28 cellular contexts compared by ENCODE assay signal in the genomic region with DNA sequence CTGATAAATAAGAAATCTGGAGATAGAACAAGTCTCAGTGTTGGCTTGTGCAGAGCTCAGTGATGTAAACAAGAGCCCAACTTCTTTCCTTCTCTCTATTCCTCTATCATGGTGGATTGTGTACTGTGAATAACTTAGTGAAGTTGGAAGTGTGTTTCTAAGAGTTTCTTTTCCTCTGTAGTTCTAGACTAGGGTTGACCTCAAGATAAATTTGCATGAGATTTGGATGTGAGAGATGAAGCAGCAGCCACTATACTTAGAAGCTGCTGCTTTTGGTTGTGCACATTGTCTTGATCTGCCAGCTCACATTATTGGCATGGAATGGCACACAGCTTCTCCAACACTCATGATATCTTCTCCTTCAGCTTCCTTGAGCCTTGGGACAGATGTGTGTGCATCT.
"Had no signal": no experiment of that assay in that cellular context is flagged by ENCODE, and none has a peak within 500 bp of the region (broad histone marks: within the 10 kb centered on the region; RNA-seq: fewer than 3 reads in every experiment).

No MANE protein-coding gene starts in this region.

- ATAC-seq: effector memory CD8-positive, alpha-beta T cell; esophagus mucosa; gastrocnemius medialis; heart right ventricle; left cardiac atrium; left lung; left ventricle myocardium superior; lower lobe of right lung; mucosa of descending colon; naive thymus-derived CD8-positive, alpha-beta T cell had no signal

- H3K9me3 ChIP-seq: esophagus squamous epithelium, gastrocnemius medialis, left lung, lower lobe of right lung, mucosa of descending colon had no signal

- H3K27me3 ChIP-seq: esophagus squamous epithelium, gastrocnemius medialis, heart right ventricle, left lung had no signal

- FAIRE-seq: endometrium, islet of Langerhans, keratinocyte had no signal

- H3K36me3 ChIP-seq: esophagus squamous epithelium, gastrocnemius medialis, heart right ventricle, left lung, lower lobe of right lung had no signal

- H3K4me1 ChIP-seq: esophagus squamous epithelium, gastrocnemius medialis, heart right ventricle, left lung, lower lobe of right lung had no signal

- H3K4me3 ChIP-seq: esophagus squamous epithelium, gastrocnemius medialis, heart right ventricle, left lung, lower lobe of right lung, mucosa of descending colon had no signal

- H3K4me1 Mint-ChIP-seq: endodermal cell; naive B cell; naive thymus-derived CD8-positive, alpha-beta T cell had no signal

- H3K4me3 Mint-ChIP-seq: dendritic cell treated with granulocyte-macrophage colony-stimulating factor and Interleukin-4, amounts not matched to agents 40 ng/mL and 50 ng/mL, for 4 days; effector memory CD8-positive, alpha-beta T cell; endodermal cell; mesothelial cell of epicardium; naive B cell; naive thymus-derived CD8-positive, alpha-beta T cell had no signal

- H3K36me3 Mint-ChIP-seq: mesothelial cell of epicardium; naive B cell; naive thymus-derived CD8-positive, alpha-beta T cell had no signal

- DNase-seq: cortex of kidney; effector CD8-positive, alpha-beta T cell; effector memory CD8-positive, alpha-beta T cell; endodermal cell; erythroblast; esophagus squamous epithelium; foreskin fibroblast; foreskin melanocyte; gastrocnemius medialis; glutamatergic neuron; head of caudate nucleus; heart right ventricle; hippocampal formation; left cardiac atrium; left lung; left ventricle myocardium superior; lower lobe of right lung; mesenchymal stem cell; mucosa of descending colon; naive B cell; naive thymus-derived CD8-positive, alpha-beta T cell had no signal

- H3K9me3 Mint-ChIP-seq: dendritic cell treated with granulocyte-macrophage colony-stimulating factor and Interleukin-4, amounts not matched to agents 40 ng/mL and 50 ng/mL, for 4 days; endodermal cell; mesothelial cell of epicardium had no signal

- H3K27ac Mint-ChIP-seq: dendritic cell treated with granulocyte-macrophage colony-stimulating factor and Interleukin-4, amounts not matched to agents 40 ng/mL and 50 ng/mL, for 4 days; effector memory CD8-positive, alpha-beta T cell; endodermal cell; mesothelial cell of epicardium; naive thymus-derived CD8-positive, alpha-beta T cell had no signal

- H3K27me3 Mint-ChIP-seq: dendritic cell treated with granulocyte-macrophage colony-stimulating factor and Interleukin-4, amounts not matched to agents 40 ng/mL and 50 ng/mL, for 4 days; effector memory CD8-positive, alpha-beta T cell; naive B cell; naive thymus-derived CD8-positive, alpha-beta T cell had no signal

- H3K27ac ChIP-seq: epithelial cell of prostate, esophagus squamous epithelium, gastrocnemius medialis, heart right ventricle, left lung, lower lobe of right lung had no signal
